In genomic region chr15:67809866-67810265, GRCh38 we compare ENCODE assay signal across 26 cellular contexts. TPM values are rescaled to one million over a fixed set of nuclear protein-coding genes. Genes with fewer than 3 reads are reported as not detected.
"Had no signal": no experiment of that assay in that cellular context is flagged by ENCODE, and none has a peak within 500 bp of the region (broad histone marks: within the 10 kb centered on the region; RNA-seq: fewer than 3 reads in every experiment).

No MANE protein-coding gene starts in this region.

- H3K27ac ChIP-seq: adrenal gland, SK-N-MC, VCaP had no signal

- H3K27me3 ChIP-seq: adrenal gland had no signal

- H3K4me1 ChIP-seq: adrenal gland had no signal

- DNase-seq: activated CD4-positive, alpha-beta memory T cell treated with anti-CD3 and anti-CD28 coated beads, Interleukin-2, amount 10 ng/mL, durations not matched to agents 7 days and 5 days; activated CD4-positive, alpha-beta T cell treated with anti-CD3 and anti-CD28 coated beads for 36 hours; activated CD4-positive, alpha-beta T cell treated with anti-CD3 and anti-CD28 coated beads, Interleukin-2, amount 50 U/mL, for 1 hour; activated CD8-positive, alpha-beta memory T cell treated with anti-CD3 and anti-CD28 coated beads, Interleukin-2, amount 50 U/mL, for 4 hours; activated naive CD4-positive, alpha-beta T cell treated with anti-CD3 and anti-CD28 coated beads, Interleukin-2, amount 50 U/mL, for 16 hours; activated naive CD8-positive, alpha-beta T cell treated with anti-CD3 and anti-CD28 coated beads, Interleukin-2, amount 10 ng/mL, durations not matched to agents 7 days and 5 days; activated T-cell treated with anti-CD3 and anti-CD28 coated beads, Interleukin-2, amount 50 U/mL, for 1 hour; adrenal gland; anterior cingulate cortex; caudate nucleus; Karpas-422; MM.1S; NCI-H1105; NCI-H146; NCI-H187 treated with DMSO at 0.1 percent for 48 hours; NCI-H2081 treated with DMSO at 0.1 percent for 48 hours; NCI-H446; NCI-H524; PC-3; T-helper 2 cell; T1000 had no signal

- H3K4me3 ChIP-seq: adrenal gland, SK-N-MC had no signal

- H3K36me3 ChIP-seq: adrenal gland had no signal

- H3K9me3 ChIP-seq: adrenal gland had no signal

- ATAC-seq: activated CD4-positive, alpha-beta T cell treated with anti-CD3 and anti-CD28 coated beads for 36 hours; PC-3; T-cell had no signal

- FAIRE-seq: RCC 7860 had no signal

RNA-seq across cellular contexts. Expression of gene RNU6-1, which starts 30.0 kb away (rescaled TPM):
- total RNA-seq: activated CD4-positive, alpha-beta memory T cell treated with anti-CD3 and anti-CD28 coated beads, Interleukin-2, amount 10 ng/mL, durations not matched to agents 7 days and 5 days; activated CD4-positive, alpha-beta T cell treated with anti-CD3 and anti-CD28 coated beads for 36 hours; activated naive CD8-positive, alpha-beta T cell treated with anti-CD3 and anti-CD28 coated beads, Interleukin-2, amount 10 ng/mL, durations not matched to agents 7 days and 5 days; adrenal gland; cerebellum; PC-3; T-cell had no signal
- polyA plus RNA-seq: adrenal gland had no signal
